In the genomic region with DNA sequence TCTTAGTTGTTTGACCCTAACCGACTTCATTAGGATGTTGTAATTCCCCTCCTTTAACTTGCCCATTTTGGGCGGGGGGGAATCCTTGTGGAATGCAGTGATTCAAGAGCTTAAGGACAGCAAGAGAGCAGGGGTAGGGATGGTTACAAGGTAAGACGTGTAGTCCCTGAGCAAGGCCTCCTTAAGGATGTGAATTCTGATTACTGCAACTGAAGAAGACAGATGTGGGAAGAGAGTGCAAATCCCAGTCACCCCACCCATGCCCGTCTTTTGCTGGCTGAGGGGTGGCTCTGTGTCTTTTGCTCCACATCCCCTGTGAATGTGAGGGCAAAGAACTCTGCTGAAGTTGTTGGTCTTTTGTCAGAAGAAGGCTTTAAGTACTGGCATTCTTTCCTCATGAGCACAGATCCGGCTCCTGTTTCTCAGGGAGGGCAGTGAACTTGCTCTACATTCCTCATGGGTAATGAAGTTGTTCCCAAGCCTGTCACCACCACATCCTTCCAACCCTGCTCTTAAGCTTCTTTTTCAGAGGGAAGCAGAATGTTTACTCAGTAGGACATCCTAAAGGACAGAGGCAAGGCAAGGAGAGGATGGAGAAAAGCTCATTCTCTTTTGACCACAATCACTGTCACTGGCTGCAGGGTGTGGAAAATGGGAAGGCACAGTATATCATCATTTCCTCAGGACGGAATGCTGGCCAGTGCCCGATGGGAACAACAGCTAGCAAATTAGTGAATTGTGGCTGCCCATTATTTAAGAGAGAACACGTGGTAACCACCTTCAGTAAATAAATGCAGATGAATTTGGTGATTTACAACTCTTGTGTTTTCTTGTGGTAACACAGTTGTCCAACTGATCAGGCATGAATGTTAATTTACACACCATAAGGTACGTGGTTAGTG, we compare ENCODE assay signal across 9 cellular contexts.
DNase-seq lines count a peak whose midpoint lies in the region; FAIRE-seq and TF ChIP-seq lines count a peak whose summit lies in the region.
"Had no signal": no experiment of that assay in that cellular context is flagged by ENCODE, and none has a peak within 500 bp of the region (broad histone marks: within the 10 kb centered on the region; RNA-seq: fewer than 3 reads in every experiment).

No MANE protein-coding gene starts in this region.

- H3K27ac ChIP-seq in kidney (ENCODE audit: low read depth in 2 of 2, low read length in 2 of 2) (peak overlapping the region; percentile 37 to 77), transverse colon (peak overlapping the region in 3 of 4 donors; percentile 34 to 42 (median 37)), Peyer's patch (peak overlapping the region in 1 of 4 donors; percentile 41)

- H3K4me1 ChIP-seq in kidney (ENCODE audit: control insufficient read depth in 1 of 2, insufficient read depth in 1 of 2, low read depth in 1 of 2, low read length in 2 of 2) = peaks cover 10 to 12% of the 10 kb centered on the region in 2 donors
- no peaks in the 10 kb centered on the region for H3K4me1 ChIP-seq in transverse colon
- no peaks in the 10 kb centered on the region for H3K4me1 ChIP-seq in Peyer's patch

- intact Hi-C loops in kidney (cut with DNase I) = no loop called here
- intact Hi-C loops in transverse colon (cut with DNase I; ENCODE audit: low total_unique reads) = no loop called here

- no peaks in the 10 kb centered on the region for H3K36me3 ChIP-seq in kidney (ENCODE audit: control insufficient read depth in 1 of 2, insufficient read depth in 2 of 2, low read length in 2 of 2)
- no peaks in the 10 kb centered on the region for H3K36me3 ChIP-seq in transverse colon
- H3K36me3 ChIP-seq in Peyer's patch = no peaks in the 10 kb centered on the region

- TF ChIP-seq POLR2A in transverse colon (IDR thresholded peaks at IDR 0.05) (no peak), Peyer's patch (IDR thresholded peaks at IDR 0.05) (no peak)

- in situ Hi-C loops in transverse colon (cut with MboI; ENCODE audit: low pct_ligation_motif_present in 1 of 4, low pct_unique_long_range_greater_than_20kb in 1 of 4, low sequenced_read_pairs in 3 of 4) = no loop called here

- H3K9ac ChIP-seq in kidney (ENCODE audit: low read length in 2 of 2) = no peak overlapping the region

- TF ChIP-seq EP300 in transverse colon (IDR thresholded peaks at IDR 0.05; ENCODE audit: low read depth) = no peak

- no peaks in the 10 kb centered on the region for H3K27me3 ChIP-seq in transverse colon
- no peaks in the 10 kb centered on the region for H3K27me3 ChIP-seq in Peyer's patch

- FAIRE-seq in HTR-8/SVneo (lab: Jason Lieb, UNC) (peak; percentile 71), kidney (lab: Jason Lieb, UNC) (no peak)

- H3K9me3 ChIP-seq in kidney (ENCODE audit: control insufficient read depth in 1 of 2, low read length in 2 of 2) = no peaks in the 10 kb centered on the region
- no peaks in the 10 kb centered on the region for H3K9me3 ChIP-seq in transverse colon
- H3K9me3 ChIP-seq in Peyer's patch = no peaks in the 10 kb centered on the region

- peak; percentile 95 for DNase-seq in HTR-8/SVneo (ENCODE audit: insufficient read length, low spot score)
- DNase-seq in cerebellar cortex (ENCODE audit: low spot score) = peak; percentile 14
- DNase-seq in kidney = no peak
- no peak for DNase-seq in transverse colon
- no peak for DNase-seq in GF-D8 (lab: John Stamatoyannopoulos, UW)
- DNase-seq in DMS 273 treated with DMSO at 0.1 percent for 48 hours (lab: John Stamatoyannopoulos, UW) = no peak
- DNase-seq in Peyer's patch = no peak
- DNase-seq: activated CD4-positive, alpha-beta T cell treated with anti-CD3 and anti-CD28 coated beads, Interleukin-2, amount 50 U/mL, for 1 hour; effector memory CD8-positive, alpha-beta T cell had no signal

- WGBS in transverse colon (ENCODE audit: low coverage in 1 of 2), 2 donors = 54 to 56% methylated on average over 7 to 9 of the region's 9 CpGs

- H3K4me3 ChIP-seq in kidney (ENCODE audit: low read length in 2 of 2) (no peak overlapping the region), transverse colon (no peak overlapping the region), Peyer's patch (no peak overlapping the region)

- TF ChIP-seq CTCF in kidney (IDR thresholded peaks at IDR 0.05; ENCODE audit: borderline replicate concordance, extremely low read depth, insufficient read depth) (no peak), transverse colon (IDR thresholded peaks at IDR 0.05) (no peak), Peyer's patch (IDR thresholded peaks at IDR 0.05) (no peak)

Comparison
In these comparisons a context has a peak if more than half of its experiments do, and no peak if none do; other contexts are left out.
1. DNase-seq: peak in HTR-8/SVneo (single experiment) and cerebellar cortex (single experiment); none in kidney (single experiment), transverse colon (single experiment), GF-D8 (single experiment), DMS 273 treated with DMSO at 0.1 percent for 48 hours (single experiment) and Peyer's patch (0 of 3).